ENCODE assay signal across 8 cellular contexts in the genomic region with DNA sequence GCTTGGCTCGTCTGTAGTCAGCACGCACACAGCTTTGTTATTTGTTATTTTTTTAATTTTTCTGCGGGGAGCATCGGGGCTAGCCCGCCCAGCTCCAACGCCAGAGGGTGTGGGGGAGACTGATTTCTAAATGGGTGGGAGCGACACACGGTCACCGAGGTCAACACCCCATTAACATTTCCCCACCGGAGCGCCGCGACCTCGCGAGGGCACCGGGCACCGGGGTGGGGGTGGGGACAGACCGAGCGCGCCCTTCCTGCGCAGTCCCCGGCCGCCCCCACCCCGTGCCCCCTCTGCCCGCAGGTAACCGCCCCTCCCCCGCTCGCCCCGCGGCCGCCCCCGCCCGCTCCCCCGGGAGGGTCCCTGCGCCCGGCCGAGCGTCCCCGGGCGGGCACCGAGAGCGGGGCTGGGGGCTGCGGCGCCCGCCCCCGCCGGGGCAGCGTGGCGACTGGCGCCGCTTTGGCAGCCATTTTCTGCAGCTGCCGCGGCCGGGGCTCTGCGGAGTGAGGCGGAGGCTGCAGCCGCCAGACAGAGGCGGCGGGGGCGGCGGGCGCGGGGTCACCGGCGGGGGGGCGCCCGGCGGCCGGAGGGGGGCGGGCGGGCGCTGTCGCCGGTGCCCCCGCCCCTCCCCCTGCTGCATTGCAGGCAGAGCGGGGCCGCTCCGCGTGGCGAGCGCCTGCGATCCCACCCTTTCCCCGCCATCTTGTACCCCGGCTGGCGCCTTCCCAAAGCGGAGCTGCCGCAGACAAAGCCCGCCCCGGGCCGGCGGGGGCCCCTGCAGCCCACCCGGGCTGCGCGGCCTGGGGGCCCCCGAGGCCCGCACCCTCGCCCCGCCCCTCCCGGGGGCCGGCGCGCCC. TPM values are rescaled to one million over a fixed set of nuclear protein-coding genes. Genes with fewer than 3 reads are reported as not detected.
DNase-seq lines count a peak whose midpoint lies in the region; TF ChIP-seq lines count a peak whose summit lies in the region.

No MANE protein-coding gene starts in this region.

- no peaks in the 10 kb centered on the region for H3K9me3 ChIP-seq in DOHH2 (ENCODE audit: control insufficient read depth, insufficient read depth, low read length)
- no peaks in the 10 kb centered on the region for H3K9me3 ChIP-seq in neural cell (ENCODE audit: low read length)

- peaks cover 38% of the 10 kb centered on the region for H3K4me1 ChIP-seq in DOHH2 (ENCODE audit: control insufficient read depth, low read length)

- DNase-seq in NCI-H1694 (lab: John Stamatoyannopoulos, UW) (peak; percentile 28), brain microvascular endothelial cell (no peak), SKM-1 treated with dmso at 0.1 percent for 144 hours (lab: John Stamatoyannopoulos, UW; ENCODE audit: unreplicated experiment) (no peak), NCI-H2107 (lab: John Stamatoyannopoulos, UW) (no peak)
- DNase-seq in effector CD8-positive, alpha-beta T cell (lab: John Stamatoyannopoulos, UW) = no peak
- DNase-seq in stimulated activated CD4-positive, alpha-beta T cell treated with anti-CD3 and anti-CD28 coated beads, Interleukin-12 subunit alpha, Interleukin-12 subunit beta, amount 100 ng/mL, for 4 hours = no peak

- H3K27ac ChIP-seq in DOHH2 (ENCODE audit: low read depth, low read length) = no peak overlapping the region
- no peak overlapping the region for H3K27ac ChIP-seq in brain microvascular endothelial cell
- H3K27ac ChIP-seq in neural cell (ENCODE audit: low read length) = no peak overlapping the region

- TF ChIP-seq EP300 in neural cell (conservative IDR thresholded peaks at IDR 0.05; ENCODE audit: poor library complexity, severe bottlenecking) = no peak

- no peak overlapping the region for H2AFZ ChIP-seq in neural cell (ENCODE audit: low read depth, low read length)

- in situ Hi-C loops in brain microvascular endothelial cell (cut with HindIII; ENCODE audit: low pct_ligation_motif_present, low sequenced_read_pairs) = no loop called here

- TF ChIP-seq RAD21 in neural cell (conservative IDR thresholded peaks at IDR 0.05) = no peak

- TF ChIP-seq CTCF in DOHH2 (IDR thresholded peaks at IDR 0.05; ENCODE audit: low read depth, low read length, poor library complexity, severe bottlenecking) (no peak), brain microvascular endothelial cell (IDR thresholded peaks at IDR 0.05; ENCODE audit: low read depth, low read length, missing control alignments) (no peak), neural cell (IDR thresholded peaks at IDR 0.05; ENCODE audit: poor library complexity, severe bottlenecking) (no peak)

- H3K79me2 ChIP-seq in DOHH2 (ENCODE audit: control insufficient read depth, low read length) = no peaks in the 10 kb centered on the region
- H3K79me2 ChIP-seq in neural cell (replicated peaks; ENCODE audit: insufficient read depth, low read length) = no peaks in the 10 kb centered on the region

- H3K27me3 ChIP-seq in DOHH2 (ENCODE audit: control insufficient read depth, low read length) = peaks cover 42% of the 10 kb centered on the region
- peaks cover 61% of the 10 kb centered on the region for H3K27me3 ChIP-seq in brain microvascular endothelial cell (replicated peaks)
- H3K27me3 ChIP-seq in neural cell (ENCODE audit: insufficient read depth, low read depth, low read length) = peaks cover 66% of the 10 kb centered on the region

- peak overlapping the region; percentile 98 for H3K9ac ChIP-seq in neural cell (ENCODE audit: low read length)

- H3K36me3 ChIP-seq in DOHH2 (ENCODE audit: control insufficient read depth, low read length) = no peaks in the 10 kb centered on the region
- H3K36me3 ChIP-seq in brain microvascular endothelial cell (replicated peaks) = no peaks in the 10 kb centered on the region
- H3K36me3 ChIP-seq in neural cell (ENCODE audit: insufficient read depth, low read length) = no peaks in the 10 kb centered on the region

- H3F3A ChIP-seq in DOHH2 (ENCODE audit: control insufficient read depth, insufficient read depth) (no peaks in the 10 kb centered on the region), neural cell (ENCODE audit: insufficient read depth, low read length, poor library complexity, severe bottlenecking) (peaks cover 12% of the 10 kb centered on the region)

- no peaks in the 10 kb centered on the region for H4K20me1 ChIP-seq in DOHH2 (ENCODE audit: control insufficient read depth, insufficient read depth, low read depth, low read length)
- no peaks in the 10 kb centered on the region for H4K20me1 ChIP-seq in neural cell (ENCODE audit: insufficient read depth)

- H3K4me3 ChIP-seq in DOHH2 (ENCODE audit: low read length) (peak overlapping the region; percentile 57), brain microvascular endothelial cell (ENCODE audit: low read depth, low read length) (peak overlapping the region; percentile 42), neural cell (ENCODE audit: low read length) (peak overlapping the region; percentile 57)

- H3K4me2 ChIP-seq in DOHH2 (ENCODE audit: low read length) = peak overlapping the region; percentile 92
- peak overlapping the region; percentile 25 for H3K4me2 ChIP-seq in neural cell (ENCODE audit: low read length)

- H3K9me2 ChIP-seq in DOHH2 (replicated peaks; ENCODE audit: control insufficient read depth, low read length) (no peaks in the 10 kb centered on the region), neural cell (ENCODE audit: insufficient read depth, low read length) (no peaks in the 10 kb centered on the region)

TF ChIP-seq in neural cell, 6 proteins besides CTCF, POLR2A, EP300 and RAD21:
- no peak for TF ChIP-seq MXI1 (conservative IDR thresholded peaks at IDR 0.05; ENCODE audit: poor library complexity, severe bottlenecking)
- peak; percentile 1 for TF ChIP-seq POLR2AphosphoS5 (IDR thresholded peaks at IDR 0.05)

RNA-seq across cellular contexts. Expression of gene CBX8, which starts 16.3 kb away (rescaled TPM):
- 15.4 and 27.6 TPM in 2 replicates for polyA plus RNA-seq in neural cell
- polyA minus RNA-seq in neural cell = 26.4 and 33.8 TPM in 2 replicates

RNA-seq across cellular contexts. Expression of gene CBX4, which starts 26.0 kb away (rescaled TPM):
- polyA plus RNA-seq in neural cell = 31.9 and 34.6 TPM in 2 replicates
- polyA minus RNA-seq in neural cell = 43.3 and 45.8 TPM in 2 replicates

RNA-seq across cellular contexts. Expression of gene CBX2, which starts 35.2 kb away (rescaled TPM):
- 15.9 and 16.9 TPM in 2 replicates for polyA plus RNA-seq in neural cell
- polyA minus RNA-seq in neural cell = 27.1 and 28.5 TPM in 2 replicates
